Comparison of ENCODE assay signal across 13 cellular contexts in genomic region chr16:68128577-68129305, GRCh38. TPM values are rescaled to one million over a fixed set of nuclear protein-coding genes. Genes with fewer than 3 reads are reported as not detected.
DNase-seq lines count a peak whose midpoint lies in the region; ATAC-seq, FAIRE-seq and TF ChIP-seq lines count a peak whose summit lies in the region.
"Had no signal": no experiment of that assay in that cellular context is flagged by ENCODE, and none has a peak within 500 bp of the region (broad histone marks: within the 10 kb centered on the region; RNA-seq: fewer than 3 reads in every experiment).

No MANE protein-coding gene starts in this region.

- H3K4me2 ChIP-seq in astrocyte (ENCODE audit: low read length): peak overlapping the region; percentile 12

- H3K4me3 ChIP-seq in astrocyte (ENCODE audit: insufficient read depth, low read depth, low read length) (no peak overlapping the region), kidney epithelial cell (ENCODE audit: low read depth, low read length) (no peak overlapping the region)

- no peak overlapping the region for H3K9ac ChIP-seq in astrocyte (ENCODE audit: low read length)

- peaks cover 9% of the 10 kb centered on the region for H4K20me1 ChIP-seq in astrocyte (ENCODE audit: insufficient read depth, low read length)

- TF ChIP-seq CTCF in astrocyte (IDR thresholded peaks at IDR 0.05; ENCODE audit: insufficient read depth, low read depth, low read length) (no peak), kidney epithelial cell (IDR thresholded peaks at IDR 0.05; ENCODE audit: insufficient read depth, low read length, poor library complexity, severe bottlenecking) (no peak)

- no peaks in the 10 kb centered on the region for H3K9me3 Mint-ChIP-seq in astrocyte (ENCODE audit: unreplicated experiment)
- H3K9me3 Mint-ChIP-seq in stimulated activated effector memory CD8-positive, alpha-beta T cell treated with anti-CD3 and anti-CD28 coated beads, Interleukin-12 subunit alpha, Interleukin-12 subunit beta, amount 100 ng/mL, for 72 hours: no peaks in the 10 kb centered on the region

- H3K27ac Mint-ChIP-seq in astrocyte (ENCODE audit: unreplicated experiment): no peak overlapping the region
- H3K27ac Mint-ChIP-seq in stimulated activated effector memory CD8-positive, alpha-beta T cell treated with anti-CD3 and anti-CD28 coated beads, Interleukin-12 subunit alpha, Interleukin-12 subunit beta, amount 100 ng/mL, for 72 hours: peak overlapping the region; percentile 86

- H3K27ac ChIP-seq in astrocyte (ENCODE audit: low read depth, low read length): no peak overlapping the region
- H3K27ac ChIP-seq: 22Rv1 had no signal

- H3K27me3 Mint-ChIP-seq in astrocyte (ENCODE audit: low read depth, unreplicated experiment): no peaks in the 10 kb centered on the region

- H3K36me3 ChIP-seq in astrocyte (ENCODE audit: insufficient read depth, low read length) (no peaks in the 10 kb centered on the region), kidney epithelial cell (ENCODE audit: control insufficient read depth, insufficient read depth, low read length) (no peaks in the 10 kb centered on the region)

- peaks cover 4% of the 10 kb centered on the region for H3K36me3 Mint-ChIP-seq in astrocyte (ENCODE audit: low read depth, unreplicated experiment)
- peaks cover 96% of the 10 kb centered on the region for H3K36me3 Mint-ChIP-seq in stimulated activated effector memory CD8-positive, alpha-beta T cell treated with anti-CD3 and anti-CD28 coated beads, Interleukin-12 subunit alpha, Interleukin-12 subunit beta, amount 100 ng/mL, for 72 hours

- H3K27me3 ChIP-seq in astrocyte (ENCODE audit: insufficient read depth, low read length): no peaks in the 10 kb centered on the region
- no peaks in the 10 kb centered on the region for H3K27me3 ChIP-seq in kidney epithelial cell (ENCODE audit: control insufficient read depth, insufficient read depth, low read length)

- H3K4me1 Mint-ChIP-seq in astrocyte (ENCODE audit: low read depth, unreplicated experiment): no peaks in the 10 kb centered on the region
- H3K4me1 Mint-ChIP-seq in stimulated activated effector memory CD8-positive, alpha-beta T cell treated with anti-CD3 and anti-CD28 coated beads, Interleukin-12 subunit alpha, Interleukin-12 subunit beta, amount 100 ng/mL, for 72 hours: peaks cover 49% of the 10 kb centered on the region

- intact Hi-C loops in posterior cingulate gyrus (cut with DNase I): no loop called here

- no peak overlapping the region for H3K4me3 Mint-ChIP-seq in astrocyte (ENCODE audit: unreplicated experiment)
- H3K4me3 Mint-ChIP-seq in stimulated activated effector memory CD8-positive, alpha-beta T cell treated with anti-CD3 and anti-CD28 coated beads, Interleukin-12 subunit alpha, Interleukin-12 subunit beta, amount 100 ng/mL, for 72 hours: no peak overlapping the region

- no peaks in the 10 kb centered on the region for H3K9me3 ChIP-seq in astrocyte (ENCODE audit: insufficient read depth, low read depth, low read length)

- H2AFZ ChIP-seq in astrocyte (ENCODE audit: low read depth, low read length): no peak overlapping the region

- no peak for ATAC-seq in stimulated activated effector memory CD8-positive, alpha-beta T cell treated with anti-CD3 and anti-CD28 coated beads, Interleukin-12 subunit alpha, Interleukin-12 subunit beta, amount 100 ng/mL, for 72 hours

- no peak for FAIRE-seq in astrocyte (lab: Jason Lieb, UNC)

- DNase-seq in NCI-H2029 (lab: John Stamatoyannopoulos, UW): peak; percentile 17
- no peak for DNase-seq in NCI-H2029 treated with DMSO at 0.1 percent for 48 hours (lab: John Stamatoyannopoulos, UW)
- peak; percentile 57 for DNase-seq in astrocyte (ENCODE audit: low read depth)
- DNase-seq in kidney epithelial cell (ENCODE audit: low read depth): peak; percentile 42
- no peak for DNase-seq in stimulated activated effector memory CD8-positive, alpha-beta T cell treated with anti-CD3 and anti-CD28 coated beads, Interleukin-12 subunit alpha, Interleukin-12 subunit beta, amount 100 ng/mL, for 72 hours (ENCODE audit: low spot score in 2 of 2)
- DNase-seq in mesenteric fat pad (ENCODE audit: low spot score): no peak
- no peak for DNase-seq in posterior cingulate gyrus
- no peak for DNase-seq in COLO829 (ENCODE audit: low spot score)
- DNase-seq: activated CD4-positive, alpha-beta T cell treated with anti-CD3 and anti-CD28 coated beads, Interleukin-2, amount 50 U/mL, for 4 hours; anterior cingulate cortex; NCI-H1930; SIG-M5 had no signal

- no peaks in the 10 kb centered on the region for H3K4me1 ChIP-seq in astrocyte (ENCODE audit: insufficient read depth, low read length)

- H3K79me2 ChIP-seq in astrocyte (ENCODE audit: insufficient read depth, low read length): peaks cover 16% of the 10 kb centered on the region

RNA-seq across cellular contexts. Expression of gene NFATC3, which starts 43.6 kb away (rescaled TPM):
- total RNA-seq in astrocyte (32.4 and 34.0 TPM in 2 replicates), kidney epithelial cell (15.2 and 21.7 TPM in 2 replicates), mesenteric fat pad (38.2 TPM)

Comparison
In these comparisons a context has a peak if more than half of its experiments do, and no peak if none do; other contexts are left out.
1. DNase-seq: peak in NCI-H2029 (single experiment), astrocyte (single experiment) and kidney epithelial cell (single experiment); none in NCI-H2029 treated with DMSO at 0.1 percent for 48 hours (single experiment), stimulated activated effector memory CD8-positive, alpha-beta T cell treated with anti-CD3 and anti-CD28 coated beads, Interleukin-12 subunit alpha, Interleukin-12 subunit beta, amount 100 ng/mL, for 72 hours (0 of 2), mesenteric fat pad (single experiment), posterior cingulate gyrus (0 of 10) and COLO829 (single experiment).